22 cellular contexts compared by ENCODE assay signal in the genomic region with DNA sequence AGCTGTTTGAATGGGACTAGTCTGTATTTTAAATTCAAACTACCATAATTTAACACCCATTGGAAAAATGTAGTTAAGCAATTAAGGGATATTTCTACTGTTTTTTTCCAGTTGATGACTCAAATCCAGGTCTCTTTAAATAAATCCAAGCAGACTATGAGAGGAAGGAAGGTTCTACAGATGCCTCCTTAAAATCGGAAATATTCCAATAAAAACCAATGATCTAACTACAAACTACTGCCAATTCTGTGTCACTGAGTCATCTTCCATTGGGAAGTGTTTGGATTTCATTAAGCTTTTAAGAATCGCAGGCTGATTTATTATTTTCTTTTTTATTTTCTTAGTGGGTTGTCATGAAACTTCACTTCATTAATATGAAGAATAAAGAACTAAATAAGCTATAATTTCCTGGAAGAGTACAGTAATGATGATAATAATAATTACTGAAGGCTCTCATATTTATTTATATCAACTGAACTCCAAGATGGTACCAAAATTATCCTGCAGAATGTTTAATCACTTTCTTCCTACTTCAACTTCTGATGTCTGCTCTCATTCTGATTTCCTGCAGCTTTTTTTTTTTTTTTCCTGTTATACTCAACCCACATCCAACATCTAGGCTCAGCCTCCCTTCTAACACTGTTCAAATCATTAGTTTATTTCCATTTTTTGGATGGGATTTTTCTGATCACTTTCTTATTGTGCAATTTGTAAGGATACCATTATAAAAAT.
A peak's percentile ranks its signal among the peaks of the same experiment; 100 is the strongest.
DNase-seq lines count a peak whose midpoint lies in the region; ATAC-seq and TF ChIP-seq lines count a peak whose summit lies in the region.
"Had no signal": no experiment of that assay in that cellular context is flagged by ENCODE, and none has a peak within 500 bp of the region (broad histone marks: within the 10 kb centered on the region; RNA-seq: fewer than 3 reads in every experiment).

No MANE protein-coding gene starts in this region.

- TF ChIP-seq CTCF in HFFc6 (IDR thresholded peaks at IDR 0.05) = no peak

- peaks cover 16% of the 10 kb centered on the region for H3K36me3 Mint-ChIP-seq in HFFc6 (ENCODE audit: low read depth)
- H3K36me3 Mint-ChIP-seq: activated naive CD4-positive, alpha-beta T cell treated with anti-CD3 and anti-CD28 coated beads, Interleukin-2, amount 10 ng/mL, durations not matched to agents 7 days and 5 days; brain had no signal

- peak; percentile 61 for DNase-seq in HFFc6
- DNase-seq in astrocyte of the hippocampus (ENCODE audit: low read depth, low spot score) = peak; percentile 40
- no peak for DNase-seq in Right ventricle myocardium superior
- peak; percentile 84 for DNase-seq in stromal cell of bone marrow (ENCODE audit: low read depth)
- no peak for DNase-seq in NCI-H510A (lab: John Stamatoyannopoulos, UW)
- no peak for DNase-seq in NCI-H146 treated with DMSO at 0.1 percent for 48 hours (lab: John Stamatoyannopoulos, UW; ENCODE audit: unreplicated experiment)
- DNase-seq: activated CD4-positive, alpha-beta memory T cell treated with anti-CD3 and anti-CD28 coated beads, Interleukin-2, amount 10 ng/mL, durations not matched to agents 7 days and 5 days; activated naive CD4-positive, alpha-beta T cell treated with anti-CD3 and anti-CD28 coated beads, Interleukin-2, amount 10 ng/mL, durations not matched to agents 7 days and 5 days; activated T-cell treated with anti-CD3 and anti-CD28 coated beads, Interleukin-2, amount 50 U/mL, for 1 hour; DMS 273 treated with DMSO at 0.1 percent for 48 hours; islet precursor cell; mesendoderm; NCI-H1930; NCI-H524 treated with DMSO at 0.1 percent for 48 hours; SIG-M5; spleen had no signal

- H3K4me3 Mint-ChIP-seq in HFFc6 = peak overlapping the region; percentile 9
- H3K4me3 Mint-ChIP-seq: activated CD4-positive, alpha-beta memory T cell treated with anti-CD3 and anti-CD28 coated beads, Interleukin-2, amount 10 ng/mL, durations not matched to agents 7 days and 5 days; activated naive CD4-positive, alpha-beta T cell treated with anti-CD3 and anti-CD28 coated beads, Interleukin-2, amount 10 ng/mL, durations not matched to agents 7 days and 5 days; brain; dendritic cell treated with granulocyte-macrophage colony-stimulating factor and Interleukin-4, amounts not matched to agents 40 ng/mL and 50 ng/mL, for 4 days; nephron; T-helper 1 cell treated with Interleukin-12 subunit alpha and Interleukin-12 subunit beta and Interleukin-4 antibody, amounts not matched to agents 30 μg/mL and 1 μg/mL, for 36 hours had no signal

- peak overlapping the region; percentile 39; the same call in 1 of the 2 replicates for H3K27ac Mint-ChIP-seq in HFFc6
- H3K27ac Mint-ChIP-seq: activated CD4-positive, alpha-beta memory T cell treated with anti-CD3 and anti-CD28 coated beads, Interleukin-2, amount 10 ng/mL, durations not matched to agents 7 days and 5 days; activated naive CD4-positive, alpha-beta T cell treated with anti-CD3 and anti-CD28 coated beads, Interleukin-2, amount 10 ng/mL, durations not matched to agents 7 days and 5 days; brain; dendritic cell treated with granulocyte-macrophage colony-stimulating factor and Interleukin-4, amounts not matched to agents 40 ng/mL and 50 ng/mL, for 4 days; nephron; progenitor cell of endocrine pancreas; T-helper 1 cell treated with Interleukin-12 subunit alpha and Interleukin-12 subunit beta and Interleukin-4 antibody, amounts not matched to agents 30 μg/mL and 1 μg/mL, for 36 hours had no signal

- peaks cover 5% of the 10 kb centered on the region; the same call in 1 of the 2 replicates for H3K27me3 Mint-ChIP-seq in HFFc6 (ENCODE audit: insufficient read depth)
- H3K27me3 Mint-ChIP-seq: activated naive CD4-positive, alpha-beta T cell treated with anti-CD3 and anti-CD28 coated beads, Interleukin-2, amount 10 ng/mL, durations not matched to agents 7 days and 5 days; brain; progenitor cell of endocrine pancreas had no signal

- H3K4me1 Mint-ChIP-seq in HFFc6 (ENCODE audit: low read depth) = peaks cover 69% of the 10 kb centered on the region
- H3K4me1 Mint-ChIP-seq: activated CD4-positive, alpha-beta memory T cell treated with anti-CD3 and anti-CD28 coated beads, Interleukin-2, amount 10 ng/mL, durations not matched to agents 7 days and 5 days; activated naive CD4-positive, alpha-beta T cell treated with anti-CD3 and anti-CD28 coated beads, Interleukin-2, amount 10 ng/mL, durations not matched to agents 7 days and 5 days; nephron had no signal

- no peaks in the 10 kb centered on the region; the same call in 1 of the 2 replicates for H3K9me3 Mint-ChIP-seq in HFFc6
- H3K9me3 Mint-ChIP-seq: activated CD4-positive, alpha-beta memory T cell treated with anti-CD3 and anti-CD28 coated beads, Interleukin-2, amount 10 ng/mL, durations not matched to agents 7 days and 5 days; activated naive CD4-positive, alpha-beta T cell treated with anti-CD3 and anti-CD28 coated beads, Interleukin-2, amount 10 ng/mL, durations not matched to agents 7 days and 5 days; brain; nephron; T-helper 1 cell treated with Interleukin-12 subunit alpha and Interleukin-12 subunit beta and Interleukin-4 antibody, amounts not matched to agents 30 μg/mL and 1 μg/mL, for 36 hours had no signal

- intact Hi-C loops in Right ventricle myocardium superior (cut with DNase I) = no loop called here

- ATAC-seq in Right ventricle myocardium superior (ENCODE audit: poor library complexity) (peak; percentile 65), HG03025 (IDR thresholded peaks at IDR 0.05; ENCODE audit: low FRiP score, unreplicated experiment) (no peak)

Comparison
In these comparisons a context has a peak if more than half of its experiments do, and no peak if none do; other contexts are left out.
1. DNase-seq: peak in HFFc6 (single experiment), astrocyte of the hippocampus (single experiment) and stromal cell of bone marrow (single experiment); none in Right ventricle myocardium superior (single experiment), NCI-H510A (single experiment) and NCI-H146 treated with DMSO at 0.1 percent for 48 hours (single experiment).